In genomic region chr20:6007094-6007528, GRCh38 we compare ENCODE assay signal across 8 cellular contexts.
DNase-seq lines count a peak whose midpoint lies in the region; ATAC-seq and TF ChIP-seq lines count a peak whose summit lies in the region.

No MANE protein-coding gene starts in this region.

- H3K27ac ChIP-seq in parathyroid adenoma (no peak overlapping the region), caudate nucleus (ENCODE audit: low read depth, low read length) (no peak overlapping the region)

- H3K36me3 ChIP-seq in endocrine pancreas (ENCODE audit: control insufficient read depth, insufficient read depth, low read length): peaks cover 4% of the 10 kb centered on the region
- no peaks in the 10 kb centered on the region for H3K36me3 ChIP-seq in parathyroid adenoma (ENCODE audit: control insufficient read depth, insufficient read depth, low read length)

- H3K9ac ChIP-seq in endocrine pancreas (ENCODE audit: control insufficient read depth, insufficient read depth, low read length) (no peak overlapping the region), parathyroid adenoma (no peak overlapping the region)

- DNase-seq in EL (peak; percentile 18), NCI-H69 (lab: John Stamatoyannopoulos, UW) (peak; percentile 59), caudate nucleus (lab: John Stamatoyannopoulos, UW) (no peak), globus pallidus (ENCODE audit: low spot score) (no peak), GOT3 (lab: John Stamatoyannopoulos, UW) (no peak)

- no peaks in the 10 kb centered on the region for H3K27me3 ChIP-seq in endocrine pancreas (ENCODE audit: control insufficient read depth, insufficient read depth, low read length)
- no peaks in the 10 kb centered on the region for H3K27me3 ChIP-seq in parathyroid adenoma (ENCODE audit: control insufficient read depth, insufficient read depth, low read length)

- H3K4me1 ChIP-seq in endocrine pancreas (ENCODE audit: control insufficient read depth, insufficient read depth, low read length): peaks cover 14% of the 10 kb centered on the region
- no peaks in the 10 kb centered on the region for H3K4me1 ChIP-seq in parathyroid adenoma

- no peak for ATAC-seq in GM21717 (IDR thresholded peaks at IDR 0.05; ENCODE audit: unreplicated experiment)

- H3K9me3 ChIP-seq in endocrine pancreas (ENCODE audit: control insufficient read depth, low read length): no peaks in the 10 kb centered on the region
- H3K9me3 ChIP-seq in parathyroid adenoma (ENCODE audit: control insufficient read depth, low read length): no peaks in the 10 kb centered on the region

- no peak for TF ChIP-seq CTCF in parathyroid adenoma (IDR thresholded peaks at IDR 0.05)

- peak overlapping the region; percentile 87 for H3K4me2 ChIP-seq in parathyroid adenoma (ENCODE audit: low read length)

- H2AFZ ChIP-seq in parathyroid adenoma: no peak overlapping the region

- peak overlapping the region; percentile 69 for H3K4me3 ChIP-seq in endocrine pancreas (ENCODE audit: control insufficient read depth, insufficient read depth, low read length)
- peak overlapping the region; percentile 70 for H3K4me3 ChIP-seq in parathyroid adenoma (ENCODE audit: low read depth, low read length)

- peaks cover 3% of the 10 kb centered on the region for H3K79me2 ChIP-seq in parathyroid adenoma

Comparison
In these comparisons a context has a peak if more than half of its experiments do, and no peak if none do; other contexts are left out.
1. DNase-seq: peak in EL (single experiment) and NCI-H69 (single experiment); none in caudate nucleus (0 of 61), globus pallidus (single experiment) and GOT3 (single experiment).